ENCODE assay signal across 8 cellular contexts in genomic region chr5:40798012-40798855, GRCh38. TPM values are rescaled to one million over a fixed set of nuclear protein-coding genes. Genes with fewer than 3 reads are reported as not detected.
DNase-seq lines count a peak whose midpoint lies in the region; ATAC-seq and TF ChIP-seq lines count a peak whose summit lies in the region.

Gene PRKAA1 (minus strand): TSS chr5:40798374. CDS start chr5:40798189, 185 bp downstream.

- H3K27ac Mint-ChIP-seq in activated naive CD4-positive, alpha-beta T cell treated with anti-CD3 and anti-CD28 coated beads, Interleukin-2, amount 10 ng/mL, durations not matched to agents 7 days and 5 days = peak within 1 kb of the TSS; percentile 92

- peak within 1 kb of the TSS; percentile 86 for H3K4me3 ChIP-seq in GM12864 (ENCODE audit: low read depth, low read length)
- peak within 1 kb of the TSS; percentile 87 for H3K4me3 ChIP-seq in SK-N-MC
- H3K4me3 ChIP-seq in suprapubic skin = peak within 1 kb of the TSS; percentile 80

- no peaks in the 10 kb centered on the region for H3K9me3 Mint-ChIP-seq in activated naive CD4-positive, alpha-beta T cell treated with anti-CD3 and anti-CD28 coated beads, Interleukin-2, amount 10 ng/mL, durations not matched to agents 7 days and 5 days

- no peak for TF ChIP-seq EP300 in suprapubic skin (IDR thresholded peaks at IDR 0.05)

- peaks cover 42% of the 10 kb centered on the region for H3K4me1 Mint-ChIP-seq in activated naive CD4-positive, alpha-beta T cell treated with anti-CD3 and anti-CD28 coated beads, Interleukin-2, amount 10 ng/mL, durations not matched to agents 7 days and 5 days

- H3K9me3 ChIP-seq in SK-N-MC (ENCODE audit: low read depth, low read length) = no peaks in the 10 kb centered on the region
- no peaks in the 10 kb centered on the region for H3K9me3 ChIP-seq in suprapubic skin

- peaks cover 25% of the 10 kb centered on the region for H3K36me3 Mint-ChIP-seq in activated naive CD4-positive, alpha-beta T cell treated with anti-CD3 and anti-CD28 coated beads, Interleukin-2, amount 10 ng/mL, durations not matched to agents 7 days and 5 days

- DNase-seq in GM12864 (ENCODE audit: low read depth) (peak; percentile 42), NCI-H1048 (lab: John Stamatoyannopoulos, UW) (peak; percentile 67), SK-N-MC (ENCODE audit: low read depth, low spot score) (no peak), germinal center (ENCODE audit: low spot score) (peak; percentile 89), occipital lobe (lab: John Stamatoyannopoulos, UW) (peak; percentile 84), suprapubic skin (ENCODE audit: low spot score in 2 of 2) (peak; percentile 89 to 93)
- peak; percentile 91 for DNase-seq in activated naive CD4-positive, alpha-beta T cell treated with anti-CD3 and anti-CD28 coated beads, Interleukin-2, amount 10 ng/mL, durations not matched to agents 7 days and 5 days

- H3K27ac ChIP-seq in SK-N-MC (peak within 1 kb of the TSS; percentile 93), suprapubic skin (peak within 1 kb of the TSS; percentile 94)

- peak in 1 of 2 donors; percentile 41 for TF ChIP-seq POLR2A in suprapubic skin (IDR thresholded peaks at IDR 0.05)

- WGBS in suprapubic skin = under 1% methylated on average over 21 of the region's 73 CpGs

- H3K27me3 ChIP-seq in suprapubic skin = no peaks in the 10 kb centered on the region

- peak within 1 kb of the TSS; percentile 87 for H3K9ac ChIP-seq in SK-N-MC (ENCODE audit: insufficient read length)

- H3K27me3 Mint-ChIP-seq in activated naive CD4-positive, alpha-beta T cell treated with anti-CD3 and anti-CD28 coated beads, Interleukin-2, amount 10 ng/mL, durations not matched to agents 7 days and 5 days = peaks cover 20% of the 10 kb centered on the region

- H3K4me1 ChIP-seq in suprapubic skin = peaks cover 25% of the 10 kb centered on the region

- TF ChIP-seq CTCF in GM12864 (IDR thresholded peaks at IDR 0.05; ENCODE audit: low read depth, low read length, missing control alignments) (peak; percentile 66), suprapubic skin (IDR thresholded peaks at IDR 0.05) (peak; percentile 26 to 88)

- CTCF ChIA-PET in activated naive CD4-positive, alpha-beta T cell treated with anti-CD3 and anti-CD28 coated beads, Interleukin-2, amount 10 ng/mL, durations not matched to agents 7 days and 5 days (lab: Charles Lee) = interaction anchor here (0.6 to 0.8 kb wide), 2 partner anchors 10 to 30 kb away, joined by 3 read pairs; no protein-coding TSS in a partner anchor

- peak within 1 kb of the TSS; percentile 76 for H3K4me3 Mint-ChIP-seq in activated naive CD4-positive, alpha-beta T cell treated with anti-CD3 and anti-CD28 coated beads, Interleukin-2, amount 10 ng/mL, durations not matched to agents 7 days and 5 days

- H3K36me3 ChIP-seq in SK-N-MC (ENCODE audit: insufficient read depth, low read length) (peaks cover 17% of the 10 kb centered on the region), suprapubic skin (peaks cover 3% of the 10 kb centered on the region)

- peak; percentile 98 for ATAC-seq in HG02610 (IDR thresholded peaks at IDR 0.05; ENCODE audit: unreplicated experiment)

RNA-seq across cellular contexts. Expression of gene PRKAA1, which starts in this region (rescaled TPM):
- total RNA-seq in occipital lobe (74.1 TPM), suprapubic skin (100 to 1,000 TPM in 1 of 4 donors, 10 to 100 TPM in 3; 37.8 to 118 (median 53.5) TPM)
